In genomic region chr15:76196286-76196948, GRCh38 we compare ENCODE assay signal across 9 cellular contexts.
DNase-seq lines count a peak whose midpoint lies in the region; ATAC-seq and TF ChIP-seq lines count a peak whose summit lies in the region.
"Had no signal": no experiment of that assay in that cellular context is flagged by ENCODE, and none has a peak within 500 bp of the region (broad histone marks: within the 10 kb centered on the region; RNA-seq: fewer than 3 reads in every experiment).

No MANE protein-coding gene starts in this region.

- no peaks in the 10 kb centered on the region for H4K20me1 ChIP-seq in mammary epithelial cell (ENCODE audit: insufficient read depth, low read length)

- H3K27me3 ChIP-seq in mammary epithelial cell (ENCODE audit: insufficient read depth, low read length) = no peaks in the 10 kb centered on the region
- peaks cover 9% of the 10 kb centered on the region for H3K27me3 ChIP-seq in kidney epithelial cell (ENCODE audit: control insufficient read depth, insufficient read depth, low read length)

- no peak overlapping the region for H3K27ac ChIP-seq in mammary epithelial cell (ENCODE audit: insufficient read depth, low read depth, low read length)
- H3K27ac ChIP-seq: neutrophil had no signal

- no peaks in the 10 kb centered on the region for H3K79me2 ChIP-seq in mammary epithelial cell (ENCODE audit: insufficient read depth, low read length)

- WGBS in mammary epithelial cell (ENCODE audit: low coverage, missing lambda C conversion rate) = 19% methylated on average over 8 of the region's 8 CpGs

- BruUV-seq in mammary epithelial cell (replicated peaks; lab: Mats Ljungman, UMichigan) = no TSS peak

- DNase-seq in Daoy (ENCODE audit: low read depth) (peak; percentile 90), NCI-H226 (peak; percentile 86), mammary epithelial cell (peak; percentile 84), kidney epithelial cell (ENCODE audit: low read depth) (peak; percentile 67), ureter (ENCODE audit: low spot score) (peak; percentile 88), activated gamma-delta T cell treated with Interleukin-2 at 50 U/mL for 16 hours (no peak)

- no peaks in the 10 kb centered on the region for H3K36me3 ChIP-seq in mammary epithelial cell (ENCODE audit: insufficient read depth, low read length)
- H3K36me3 ChIP-seq in kidney epithelial cell (ENCODE audit: control insufficient read depth, insufficient read depth, low read length) = no peaks in the 10 kb centered on the region
- H3K36me3 ChIP-seq: neutrophil had no signal

- CTCF ChIA-PET in mammary epithelial cell (lab: Charles Lee; ENCODE audit: low non-redundant PET) = interaction anchor here (0.6 kb wide), 1 partner anchor 11 kb away, joined by 3 read pairs; no protein-coding TSS in a partner anchor

- intact Hi-C loops in mammary epithelial cell (cut with micrococcal nuclease) = no loop called here

- in situ Hi-C loops in mammary epithelial cell (cut with MboI; ENCODE audit: low sequenced_read_pairs in 2 of 2) = no loop called here

- H2AFZ ChIP-seq in mammary epithelial cell (ENCODE audit: low read depth, low read length) = peak overlapping the region; percentile 54

- H3K9ac ChIP-seq in mammary epithelial cell (ENCODE audit: insufficient read depth, low read length) = no peak overlapping the region

- peak overlapping the region; percentile 70 for H3K4me2 ChIP-seq in mammary epithelial cell (ENCODE audit: insufficient read depth, low read depth, low read length)

- H3K9me3 ChIP-seq in mammary epithelial cell (replicated peaks; ENCODE audit: insufficient read depth, low read length) = no peaks in the 10 kb centered on the region
- H3K9me3 ChIP-seq: neutrophil had no signal

- dilution Hi-C loops in mammary epithelial cell (cut with HindIII; ENCODE audit: low sequenced_read_pairs) = no loop called here

- H3K4me3 ChIP-seq in mammary epithelial cell (replicated peaks in 1 of 3; ENCODE audit: insufficient read depth in 1 of 3, low read depth in 2 of 3, low read length in 3 of 3) (no peak overlapping the region), kidney epithelial cell (ENCODE audit: low read depth, low read length) (no peak overlapping the region)

- ATAC-seq in HG03521 (IDR thresholded peaks at IDR 0.05; ENCODE audit: unreplicated experiment) (no peak), HG02973 (IDR thresholded peaks at IDR 0.05; ENCODE audit: unreplicated experiment) (no peak)

- peaks cover 29% of the 10 kb centered on the region for H3K4me1 ChIP-seq in mammary epithelial cell (ENCODE audit: insufficient read depth, low read length)

- TF ChIP-seq CTCF in mammary epithelial cell (conservative IDR thresholded peaks at IDR 0.05 in 1 of 2, IDR thresholded peaks at IDR 0.05 in 1 of 2; ENCODE audit: extremely low read depth in 1 of 2, insufficient read depth in 1 of 2, low read depth in 1 of 2, low read length in 2 of 2) = peak in 1 of 2 donors; percentile 20
- no peak for TF ChIP-seq CTCF in kidney epithelial cell (IDR thresholded peaks at IDR 0.05; ENCODE audit: insufficient read depth, low read length, poor library complexity, severe bottlenecking)
